ENCODE assay signal across 1 cellular context in the genomic region with DNA sequence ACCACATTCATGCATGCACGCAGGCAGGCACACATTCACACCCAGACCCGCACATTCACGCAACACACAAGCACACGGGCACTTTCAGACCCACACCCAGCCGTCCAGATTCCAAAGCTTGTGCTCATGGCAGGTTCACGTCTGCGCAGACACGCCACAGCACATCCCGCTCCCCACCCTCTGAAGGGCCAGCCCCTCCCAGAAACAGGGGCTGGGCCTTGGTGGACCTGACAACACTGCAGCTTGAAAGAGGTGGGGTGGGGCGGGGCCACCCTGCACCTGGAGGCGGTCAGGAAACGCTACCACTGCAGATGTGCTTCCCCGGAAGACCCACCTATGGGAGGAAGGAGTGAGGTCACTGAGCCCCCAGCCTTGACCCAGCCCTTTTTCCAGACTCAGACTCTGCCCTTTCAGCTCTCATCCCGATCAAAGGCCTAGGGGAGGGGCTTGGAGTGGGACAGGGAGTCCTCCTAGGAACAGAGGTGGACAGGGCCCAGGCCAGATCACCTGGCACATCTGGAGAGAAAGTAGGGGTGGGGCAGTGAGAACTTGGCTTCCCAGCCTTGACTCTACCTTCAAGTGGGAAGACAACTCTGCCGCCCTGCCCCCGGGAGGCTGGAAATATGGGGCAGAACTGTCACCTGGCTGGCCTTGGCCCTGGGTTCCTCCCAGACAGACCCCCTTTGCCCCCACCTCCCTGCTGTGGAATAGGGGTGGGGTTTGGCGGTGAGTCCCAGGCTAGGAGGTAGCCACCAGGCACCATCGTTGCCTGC.
TF ChIP-seq lines count a peak whose summit lies in the region.

No MANE protein-coding gene starts in this region.

TF ChIP-seq in Ishikawa, 13 proteins besides CTCF, POLR2A, EP300 and RAD21 (continued from another document):
- TF ChIP-seq USF1 (IDR thresholded peaks at IDR 0.05) (no peak), CEBPB (IDR thresholded peaks at IDR 0.05) (no peak), NFIC (IDR thresholded peaks at IDR 0.05) (no peak; the same call in 1 of the 2 replicates), YY1 (IDR thresholded peaks at IDR 0.05; ENCODE audit: low read depth) (no peak), CREB1 (IDR thresholded peaks at IDR 0.05; ENCODE audit: low read depth) (no peak), TEAD4 (IDR thresholded peaks at IDR 0.05) (peak; percentile 73; the same call in 1 of the 2 replicates), FOXM1 (IDR thresholded peaks at IDR 0.05; ENCODE audit: borderline replicate concordance, low read depth) (no peak)
- TF ChIP-seq, protein P1, sequence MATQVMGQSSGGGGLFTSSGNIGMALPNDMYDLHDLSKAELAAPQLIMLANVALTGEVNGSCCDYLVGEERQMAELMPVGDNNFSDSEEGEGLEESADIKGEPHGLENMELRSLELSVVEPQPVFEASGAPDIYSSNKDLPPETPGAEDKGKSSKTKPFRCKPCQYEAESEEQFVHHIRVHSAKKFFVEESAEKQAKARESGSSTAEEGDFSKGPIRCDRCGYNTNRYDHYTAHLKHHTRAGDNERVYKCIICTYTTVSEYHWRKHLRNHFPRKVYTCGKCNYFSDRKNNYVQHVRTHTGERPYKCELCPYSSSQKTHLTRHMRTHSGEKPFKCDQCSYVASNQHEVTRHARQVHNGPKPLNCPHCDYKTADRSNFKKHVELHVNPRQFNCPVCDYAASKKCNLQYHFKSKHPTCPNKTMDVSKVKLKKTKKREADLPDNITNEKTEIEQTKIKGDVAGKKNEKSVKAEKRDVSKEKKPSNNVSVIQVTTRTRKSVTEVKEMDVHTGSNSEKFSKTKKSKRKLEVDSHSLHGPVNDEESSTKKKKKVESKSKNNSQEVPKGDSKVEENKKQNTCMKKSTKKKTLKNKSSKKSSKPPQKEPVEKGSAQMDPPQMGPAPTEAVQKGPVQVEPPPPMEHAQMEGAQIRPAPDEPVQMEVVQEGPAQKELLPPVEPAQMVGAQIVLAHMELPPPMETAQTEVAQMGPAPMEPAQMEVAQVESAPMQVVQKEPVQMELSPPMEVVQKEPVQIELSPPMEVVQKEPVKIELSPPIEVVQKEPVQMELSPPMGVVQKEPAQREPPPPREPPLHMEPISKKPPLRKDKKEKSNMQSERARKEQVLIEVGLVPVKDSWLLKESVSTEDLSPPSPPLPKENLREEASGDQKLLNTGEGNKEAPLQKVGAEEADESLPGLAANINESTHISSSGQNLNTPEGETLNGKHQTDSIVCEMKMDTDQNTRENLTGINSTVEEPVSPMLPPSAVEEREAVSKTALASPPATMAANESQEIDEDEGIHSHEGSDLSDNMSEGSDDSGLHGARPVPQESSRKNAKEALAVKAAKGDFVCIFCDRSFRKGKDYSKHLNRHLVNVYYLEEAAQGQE (IDR thresholded peaks at IDR 0.05; ENCODE audit: low read depth): no peak
- TF ChIP-seq, protein P2, sequence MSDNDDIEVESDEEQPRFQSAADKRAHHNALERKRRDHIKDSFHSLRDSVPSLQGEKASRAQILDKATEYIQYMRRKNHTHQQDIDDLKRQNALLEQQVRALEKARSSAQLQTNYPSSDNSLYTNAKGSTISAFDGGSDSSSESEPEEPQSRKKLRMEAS (IDR thresholded peaks at IDR 0.05): peak; percentile 56
